26 cellular contexts compared by ENCODE assay signal in the genomic region with DNA sequence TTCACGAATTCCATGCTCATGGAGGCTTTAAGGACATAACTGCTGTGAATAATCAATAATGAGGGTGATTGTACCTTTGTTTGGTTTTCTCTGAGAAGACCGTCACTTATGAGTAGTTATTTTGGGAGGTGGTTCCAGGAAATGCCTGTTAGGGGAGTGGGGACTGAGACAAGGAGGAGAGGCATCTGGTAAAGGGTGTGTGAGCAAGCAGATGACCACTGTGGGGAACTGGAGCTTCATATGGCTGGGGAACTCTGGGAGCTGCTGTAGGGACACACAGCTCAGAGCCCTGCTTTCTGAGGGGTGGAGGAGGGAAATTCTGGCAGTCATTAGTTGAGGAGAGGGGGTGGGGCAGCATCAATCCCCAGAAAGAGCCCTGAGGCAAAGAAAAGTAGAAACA.
DNase-seq lines count a peak whose midpoint lies in the region; ATAC-seq and TF ChIP-seq lines count a peak whose summit lies in the region.
"Had no signal": no experiment of that assay in that cellular context is flagged by ENCODE, and none has a peak within 500 bp of the region (broad histone marks: within the 10 kb centered on the region; RNA-seq: fewer than 3 reads in every experiment).

No MANE protein-coding gene starts in this region.

- TF ChIP-seq CTCF in PC-3 (conservative IDR thresholded peaks at IDR 0.05; ENCODE audit: low read depth, low read length) = no peak

- H3K79me2 ChIP-seq in PC-3 (ENCODE audit: low read length) = no peaks in the 10 kb centered on the region

- POLR2A ChIA-PET in PC-3 (lab: Charles Lee; ENCODE audit: unreplicated experiment) = no interaction called here
- POLR2A ChIA-PET in activated CD4-positive, alpha-beta memory T cell treated with anti-CD3 and anti-CD28 coated beads for 36 hours (lab: Charles Lee) = no interaction called here

- H3K36me3 Mint-ChIP-seq in activated CD4-positive, alpha-beta memory T cell treated with anti-CD3 and anti-CD28 coated beads for 36 hours = no peaks in the 10 kb centered on the region
- H3K36me3 Mint-ChIP-seq: CD4-positive, CD25-positive, alpha-beta regulatory T cell had no signal

- ATAC-seq in PC-3 (peak; percentile 83), GM21367 (IDR thresholded peaks at IDR 0.05; ENCODE audit: unreplicated experiment) (no peak)
- ATAC-seq: body of pancreas, SK-N-SH treated with all-trans-retinoic acid at 6 μM for 48 hours had no signal

- no TSS peak for BruUV-seq in PC-3 (replicated peaks; lab: Mats Ljungman, UMichigan)

- peak overlapping the region; percentile 2; the same call in 1 of the 2 replicates for H2AFZ ChIP-seq in PC-3 (ENCODE audit: low read length)

- CTCF ChIA-PET in PC-3 (lab: Charles Lee) = no interaction called here
- CTCF ChIA-PET in activated CD4-positive, alpha-beta memory T cell treated with anti-CD3 and anti-CD28 coated beads for 36 hours (lab: Charles Lee) = no interaction called here

- H3K9me3 Mint-ChIP-seq in activated CD4-positive, alpha-beta memory T cell treated with anti-CD3 and anti-CD28 coated beads for 36 hours = no peaks in the 10 kb centered on the region
- H3K9me3 Mint-ChIP-seq: activated CD4-positive, alpha-beta T cell treated with anti-CD3 and anti-CD28 coated beads, Interleukin-2, amount 10 ng/mL, durations not matched to agents 24 days and 14 days had no signal

- no peak overlapping the region for H3K4me2 ChIP-seq in PC-3 (ENCODE audit: low read length)

- H3F3A ChIP-seq in PC-3 (ENCODE audit: low read length, unreplicated experiment) = no peaks in the 10 kb centered on the region

- H3K27me3 Mint-ChIP-seq in activated CD4-positive, alpha-beta memory T cell treated with anti-CD3 and anti-CD28 coated beads for 36 hours = no peaks in the 10 kb centered on the region
- H3K27me3 Mint-ChIP-seq: activated CD4-positive, alpha-beta T cell treated with anti-CD3 and anti-CD28 coated beads, Interleukin-2, amount 10 ng/mL, durations not matched to agents 24 days and 14 days; CD4-positive, CD25-positive, alpha-beta regulatory T cell had no signal

- H3K27ac Mint-ChIP-seq in activated CD4-positive, alpha-beta memory T cell treated with anti-CD3 and anti-CD28 coated beads for 36 hours = no peak overlapping the region
- H3K27ac Mint-ChIP-seq: activated CD4-positive, alpha-beta T cell treated with anti-CD3 and anti-CD28 coated beads, Interleukin-2, amount 10 ng/mL, durations not matched to agents 24 days and 14 days; CD4-positive, CD25-positive, alpha-beta regulatory T cell had no signal

- no peaks in the 10 kb centered on the region for H3K27me3 ChIP-seq in PC-3 (ENCODE audit: low read length)
- H3K27me3 ChIP-seq: adrenal gland, body of pancreas, vagina had no signal

- DNase-seq in NCI-H1417 (lab: John Stamatoyannopoulos, UW) (peak in 2 of 3 experiments; percentile 11 to 40), NCI-H1417 treated with DMSO at 0.1 percent for 48 hours (lab: John Stamatoyannopoulos, UW) (no peak), PC-3 (peak; percentile 60), iPS-NIHi7 (ENCODE audit: extremely low spot score) (peak; percentile 20), renal cortical epithelial cell (ENCODE audit: low read depth) (peak; percentile 70), NCI-H1092 treated with DMSO at 0.1 percent for 48 hours (lab: John Stamatoyannopoulos, UW) (no peak)
- DNase-seq in activated CD4-positive, alpha-beta memory T cell treated with anti-CD3 and anti-CD28 coated beads for 36 hours = no peak
- DNase-seq: activated CD4-positive, alpha-beta T cell treated with anti-CD3 and anti-CD28 coated beads, Interleukin-2, amount 10 ng/mL, durations not matched to agents 24 days and 14 days; activated naive CD4-positive, alpha-beta T cell treated with Interleukin-2 at 50 U/mL for 16 hours; activated T-cell treated with anti-CD3 and anti-CD28 coated beads, Interleukin-2, amount 50 U/mL, for 48 hours; adrenal gland; body of pancreas; CD4-positive, CD25-positive, alpha-beta regulatory T cell; DMS 273 treated with DMSO at 0.1 percent for 48 hours; head of caudate nucleus; mammary epithelial cell; NCI-H1105; NCI-H345; NCI-H748 treated with DMSO at 0.1 percent for 48 hours; stimulated activated naive CD4-positive, alpha-beta T cell treated with Interleukin-2 at 50 U/mL for 16 hours had no signal

- H3K4me1 ChIP-seq in PC-3 (ENCODE audit: insufficient read depth, low read length) = peaks cover 9% of the 10 kb centered on the region; the same call in 1 of the 2 replicates
- H3K4me1 ChIP-seq: adrenal gland, body of pancreas, vagina had no signal

- intact Hi-C loops in PC-3 (cut with micrococcal nuclease) = no loop called here
- intact Hi-C loops in activated CD4-positive, alpha-beta memory T cell treated with anti-CD3 and anti-CD28 coated beads for 36 hours (cut with micrococcal nuclease) = no loop called here

- H3K4me1 Mint-ChIP-seq in activated CD4-positive, alpha-beta memory T cell treated with anti-CD3 and anti-CD28 coated beads for 36 hours (ENCODE audit: low read depth) = no peaks in the 10 kb centered on the region
- H3K4me1 Mint-ChIP-seq: activated CD4-positive, alpha-beta T cell treated with anti-CD3 and anti-CD28 coated beads, Interleukin-2, amount 10 ng/mL, durations not matched to agents 24 days and 14 days; CD4-positive, CD25-positive, alpha-beta regulatory T cell had no signal

- no peaks in the 10 kb centered on the region for H3K9me2 ChIP-seq in PC-3 (replicated peaks; ENCODE audit: low read length)

- H3K4me3 ChIP-seq in PC-3 (ENCODE audit: low read length) = no peak overlapping the region
- H3K4me3 ChIP-seq: adrenal gland, body of pancreas, vagina had no signal

- no peak overlapping the region for H3K4me3 Mint-ChIP-seq in activated CD4-positive, alpha-beta memory T cell treated with anti-CD3 and anti-CD28 coated beads for 36 hours
- H3K4me3 Mint-ChIP-seq: activated CD4-positive, alpha-beta T cell treated with anti-CD3 and anti-CD28 coated beads, Interleukin-2, amount 10 ng/mL, durations not matched to agents 24 days and 14 days; CD4-positive, CD25-positive, alpha-beta regulatory T cell had no signal

- no peak overlapping the region for H3K27ac ChIP-seq in PC-3 (ENCODE audit: low read length)
- H3K27ac ChIP-seq: 22Rv1, adrenal gland, body of pancreas, epithelial cell of prostate, RWPE1, vagina had no signal

- H3K36me3 ChIP-seq in PC-3 (ENCODE audit: low read depth, low read length) = no peaks in the 10 kb centered on the region
- H3K36me3 ChIP-seq: adrenal gland, vagina had no signal

- no peak overlapping the region for H3K9ac ChIP-seq in PC-3 (ENCODE audit: low read length)

- H4K20me1 ChIP-seq in PC-3 (ENCODE audit: low read length) = no peaks in the 10 kb centered on the region

- H3K9me3 ChIP-seq in PC-3 (ENCODE audit: low read length) = no peaks in the 10 kb centered on the region
- H3K9me3 ChIP-seq: adrenal gland, body of pancreas, vagina had no signal

Comparison
In these comparisons a context has a peak if more than half of its experiments do, and no peak if none do; other contexts are left out.
1. DNase-seq: peak in NCI-H1417 (2 of 3), PC-3 (single experiment), iPS-NIHi7 (single experiment) and renal cortical epithelial cell (single experiment); none in NCI-H1417 treated with DMSO at 0.1 percent for 48 hours (single experiment), NCI-H1092 treated with DMSO at 0.1 percent for 48 hours (single experiment) and activated CD4-positive, alpha-beta memory T cell treated with anti-CD3 and anti-CD28 coated beads for 36 hours (single experiment).